In the genomic region with DNA sequence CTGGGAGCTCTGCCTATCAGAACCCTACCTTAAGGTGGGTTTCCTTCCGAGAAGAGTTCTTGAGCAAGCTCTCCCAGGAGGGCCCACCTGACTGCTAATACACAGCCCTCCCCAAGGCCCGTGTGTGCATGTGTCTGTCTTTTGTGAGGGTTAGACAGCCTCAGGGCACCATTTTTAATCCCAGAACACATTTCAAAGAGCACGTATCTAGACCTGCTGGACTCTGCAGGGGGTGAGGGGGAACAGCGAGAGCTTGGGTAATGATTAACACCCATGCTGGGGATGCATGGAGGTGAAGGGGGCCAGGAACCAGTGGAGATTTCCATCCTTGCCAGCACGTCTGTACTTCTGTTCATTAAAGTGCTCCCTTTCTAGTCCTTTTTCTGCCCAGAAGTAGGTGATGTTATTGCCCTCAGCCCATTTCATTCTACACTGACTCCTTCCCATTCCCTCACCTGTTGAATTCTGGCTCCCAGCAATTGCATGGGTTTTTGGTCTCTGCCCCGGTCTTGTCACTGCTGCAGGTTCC, we compare ENCODE assay signal across 1 cellular context.
TF ChIP-seq lines count a peak whose summit lies in the region.

No MANE protein-coding gene starts in this region.

TF ChIP-seq in HepG2, 621 proteins besides CTCF, POLR2A, EP300 and RAD21 (continued from another document and continues in another):
- TF ChIP-seq, protein P1, sequence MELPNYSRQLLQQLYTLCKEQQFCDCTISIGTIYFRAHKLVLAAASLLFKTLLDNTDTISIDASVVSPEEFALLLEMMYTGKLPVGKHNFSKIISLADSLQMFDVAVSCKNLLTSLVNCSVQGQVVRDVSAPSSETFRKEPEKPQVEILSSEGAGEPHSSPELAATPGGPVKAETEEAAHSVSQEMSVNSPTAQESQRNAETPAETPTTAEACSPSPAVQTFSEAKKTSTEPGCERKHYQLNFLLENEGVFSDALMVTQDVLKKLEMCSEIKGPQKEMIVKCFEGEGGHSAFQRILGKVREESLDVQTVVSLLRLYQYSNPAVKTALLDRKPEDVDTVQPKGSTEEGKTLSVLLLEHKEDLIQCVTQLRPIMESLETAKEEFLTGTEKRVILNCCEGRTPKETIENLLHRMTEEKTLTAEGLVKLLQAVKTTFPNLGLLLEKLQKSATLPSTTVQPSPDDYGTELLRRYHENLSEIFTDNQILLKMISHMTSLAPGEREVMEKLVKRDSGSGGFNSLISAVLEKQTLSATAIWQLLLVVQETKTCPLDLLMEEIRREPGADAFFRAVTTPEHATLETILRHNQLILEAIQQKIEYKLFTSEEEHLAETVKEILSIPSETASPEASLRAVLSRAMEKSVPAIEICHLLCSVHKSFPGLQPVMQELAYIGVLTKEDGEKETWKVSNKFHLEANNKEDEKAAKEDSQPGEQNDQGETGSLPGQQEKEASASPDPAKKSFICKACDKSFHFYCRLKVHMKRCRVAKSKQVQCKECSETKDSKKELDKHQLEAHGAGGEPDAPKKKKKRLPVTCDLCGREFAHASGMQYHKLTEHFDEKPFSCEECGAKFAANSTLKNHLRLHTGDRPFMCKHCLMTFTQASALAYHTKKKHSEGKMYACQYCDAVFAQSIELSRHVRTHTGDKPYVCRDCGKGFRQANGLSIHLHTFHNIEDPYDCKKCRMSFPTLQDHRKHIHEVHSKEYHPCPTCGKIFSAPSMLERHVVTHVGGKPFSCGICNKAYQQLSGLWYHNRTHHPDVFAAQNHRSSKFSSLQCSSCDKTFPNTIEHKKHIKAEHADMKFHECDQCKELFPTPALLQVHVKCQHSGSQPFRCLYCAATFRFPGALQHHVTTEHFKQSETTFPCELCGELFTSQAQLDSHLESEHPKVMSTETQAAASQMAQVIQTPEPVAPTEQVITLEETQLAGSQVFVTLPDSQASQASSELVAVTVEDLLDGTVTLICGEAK (IDR thresholded peaks at IDR 0.05) = no peak
- TF ChIP-seq, protein P1 (CRISPR knock-in tag; IDR thresholded peaks at IDR 0.05) = no peak; the same call in 1 of the 2 replicates
- TF ChIP-seq FOSL1 (CRISPR knock-in tag; IDR thresholded peaks at IDR 0.05; ENCODE audit: borderline replicate concordance) (no peak), MTF1 (CRISPR knock-in tag; IDR thresholded peaks at IDR 0.05) (no peak), BCL6 (CRISPR knock-in tag; IDR thresholded peaks at IDR 0.05) (peak; percentile 62), PAX8 (CRISPR knock-in tag; IDR thresholded peaks at IDR 0.05; ENCODE audit: borderline replicate concordance) (0 out of 2 replicates have a peak, but pooled peaks have one; percentile 40), PRPF4 (IDR thresholded peaks at IDR 0.05; ENCODE audit: low read depth, low read length, poor library complexity, severe bottlenecking) (no peak), ZNF20 (CRISPR knock-in tag; IDR thresholded peaks at IDR 0.05) (no peak), CBX5 (CRISPR knock-in tag; IDR thresholded peaks at IDR 0.05; ENCODE audit: borderline replicate concordance) (peak; percentile 56; the same call in 1 of the 2 replicates), CEBPG (CRISPR knock-in tag; IDR thresholded peaks at IDR 0.05) (peak; percentile 53; the same call in 1 of the 2 replicates), ELF4 (CRISPR knock-in tag; IDR thresholded peaks at IDR 0.05; ENCODE audit: borderline replicate concordance) (no peak), SIN3B (IDR thresholded peaks at IDR 0.05; ENCODE audit: low read length) (no peak), TARDBP (CRISPR knock-in tag; IDR thresholded peaks at IDR 0.05) (0 out of 2 replicates have a peak, but pooled peaks have one; percentile 88), ARHGAP35 (CRISPR knock-in tag; IDR thresholded peaks at IDR 0.05; ENCODE audit: borderline replicate concordance) (0 out of 2 replicates have a peak, but pooled peaks have one; percentile 41), ARNTL (CRISPR knock-in tag; IDR thresholded peaks at IDR 0.05) (peak; percentile 65), ZNF350 (CRISPR knock-in tag; IDR thresholded peaks at IDR 0.05; ENCODE audit: borderline replicate concordance, low read depth) (no peak; the same call in 1 of the 2 replicates), ZC3H4 (CRISPR knock-in tag; IDR thresholded peaks at IDR 0.05; ENCODE audit: borderline replicate concordance) (no peak), MYC (CRISPR knock-in tag; IDR thresholded peaks at IDR 0.05; ENCODE audit: borderline replicate concordance) (peak; percentile 77), ZBTB38 (CRISPR knock-in tag; IDR thresholded peaks at IDR 0.05) (no peak), EZH2 (conservative IDR thresholded peaks at IDR 0.05; ENCODE audit: low read depth, low read length) (no peak), ZNF383 (CRISPR knock-in tag; IDR thresholded peaks at IDR 0.05; ENCODE audit: borderline replicate concordance) (no peak; the same call in 1 of the 2 replicates), ETV5 (CRISPR knock-in tag; IDR thresholded peaks at IDR 0.05; ENCODE audit: borderline replicate concordance) (peak; percentile 40), HMG20A (CRISPR knock-in tag; IDR thresholded peaks at IDR 0.05; ENCODE audit: borderline replicate concordance) (peak; percentile 53), ZNF562 (CRISPR knock-in tag; IDR thresholded peaks at IDR 0.05; ENCODE audit: borderline replicate concordance) (no peak), XBP1 (CRISPR knock-in tag; IDR thresholded peaks at IDR 0.05) (no peak), FOXA3 (CRISPR knock-in tag; IDR thresholded peaks at IDR 0.05) (peak; percentile 58; the same call in 1 of the 2 replicates), ZFAT (CRISPR knock-in tag; conservative IDR thresholded peaks at IDR 0.05) (no peak), TEAD2 (CRISPR knock-in tag; IDR thresholded peaks at IDR 0.05) (no peak), DPF2 (CRISPR knock-in tag; IDR thresholded peaks at IDR 0.05; ENCODE audit: borderline replicate concordance, low read depth) (peak; percentile 62; the same call in 1 of the 2 replicates), HNRNPH1 (optimal IDR thresholded peaks at IDR 0.05; ENCODE audit: low read depth, low read length) (no peak), ZFP36L2 (CRISPR knock-in tag; IDR thresholded peaks at IDR 0.05) (no peak), ZKSCAN8 (CRISPR knock-in tag; IDR thresholded peaks at IDR 0.05; ENCODE audit: borderline replicate concordance) (0 out of 2 replicates have a peak, but pooled peaks have one; percentile 53), KAT8 (CRISPR knock-in tag; IDR thresholded peaks at IDR 0.05) (peak; percentile 74)
- TF ChIP-seq, protein P2, sequence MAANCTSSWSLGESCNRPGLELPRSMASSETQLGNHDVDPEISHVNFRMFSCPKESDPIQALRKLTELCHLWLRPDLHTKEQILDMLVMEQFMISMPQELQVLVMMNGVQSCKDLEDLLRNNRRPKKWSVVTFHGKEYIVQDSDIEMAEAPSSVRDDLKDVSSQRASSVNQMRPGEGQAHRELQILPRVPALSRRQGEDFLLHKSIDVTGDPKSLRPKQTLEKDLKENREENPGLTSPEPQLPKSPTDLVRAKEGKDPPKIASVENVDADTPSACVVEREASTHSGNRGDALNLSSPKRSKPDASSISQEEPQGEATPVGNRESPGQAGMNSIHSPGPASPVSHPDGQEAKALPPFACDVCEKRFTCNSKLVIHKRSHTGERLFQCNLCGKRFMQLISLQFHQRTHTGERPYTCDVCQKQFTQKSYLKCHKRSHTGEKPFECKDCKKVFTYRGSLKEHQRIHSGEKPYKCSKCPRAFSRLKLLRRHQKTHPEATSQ (CRISPR knock-in tag; IDR thresholded peaks at IDR 0.05; ENCODE audit: borderline replicate concordance) = peak; percentile 5; the same call in 1 of the 2 replicates
- TF ChIP-seq, protein P3, sequence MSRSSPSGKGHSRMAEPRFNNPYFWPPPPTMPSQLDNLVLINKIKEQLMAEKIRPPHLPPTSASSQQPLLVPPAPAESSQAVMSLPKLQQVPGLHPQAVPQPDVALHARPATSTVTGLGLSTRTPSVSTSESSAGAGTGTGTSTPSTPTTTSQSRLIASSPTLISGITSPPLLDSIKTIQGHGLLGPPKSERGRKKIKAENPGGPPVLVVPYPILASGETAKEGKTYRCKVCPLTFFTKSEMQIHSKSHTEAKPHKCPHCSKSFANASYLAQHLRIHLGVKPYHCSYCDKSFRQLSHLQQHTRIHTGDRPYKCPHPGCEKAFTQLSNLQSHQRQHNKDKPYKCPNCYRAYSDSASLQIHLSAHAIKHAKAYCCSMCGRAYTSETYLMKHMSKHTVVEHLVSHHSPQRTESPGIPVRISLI (CRISPR knock-in tag; IDR thresholded peaks at IDR 0.05; ENCODE audit: borderline replicate concordance) = peak; percentile 24; the same call in 1 of the 2 replicates
- TF ChIP-seq, protein P4, sequence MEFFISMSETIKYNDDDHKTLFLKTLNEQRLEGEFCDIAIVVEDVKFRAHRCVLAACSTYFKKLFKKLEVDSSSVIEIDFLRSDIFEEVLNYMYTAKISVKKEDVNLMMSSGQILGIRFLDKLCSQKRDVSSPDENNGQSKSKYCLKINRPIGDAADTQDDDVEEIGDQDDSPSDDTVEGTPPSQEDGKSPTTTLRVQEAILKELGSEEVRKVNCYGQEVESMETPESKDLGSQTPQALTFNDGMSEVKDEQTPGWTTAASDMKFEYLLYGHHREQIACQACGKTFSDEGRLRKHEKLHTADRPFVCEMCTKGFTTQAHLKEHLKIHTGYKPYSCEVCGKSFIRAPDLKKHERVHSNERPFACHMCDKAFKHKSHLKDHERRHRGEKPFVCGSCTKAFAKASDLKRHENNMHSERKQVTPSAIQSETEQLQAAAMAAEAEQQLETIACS (CRISPR knock-in tag; IDR thresholded peaks at IDR 0.05) = no peak
- TF ChIP-seq, protein P5, sequence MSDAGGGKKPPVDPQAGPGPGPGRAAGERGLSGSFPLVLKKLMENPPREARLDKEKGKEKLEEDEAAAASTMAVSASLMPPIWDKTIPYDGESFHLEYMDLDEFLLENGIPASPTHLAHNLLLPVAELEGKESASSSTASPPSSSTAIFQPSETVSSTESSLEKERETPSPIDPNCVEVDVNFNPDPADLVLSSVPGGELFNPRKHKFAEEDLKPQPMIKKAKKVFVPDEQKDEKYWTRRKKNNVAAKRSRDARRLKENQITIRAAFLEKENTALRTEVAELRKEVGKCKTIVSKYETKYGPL (CRISPR knock-in tag; IDR thresholded peaks at IDR 0.05) = no peak
- TF ChIP-seq, protein P6, sequence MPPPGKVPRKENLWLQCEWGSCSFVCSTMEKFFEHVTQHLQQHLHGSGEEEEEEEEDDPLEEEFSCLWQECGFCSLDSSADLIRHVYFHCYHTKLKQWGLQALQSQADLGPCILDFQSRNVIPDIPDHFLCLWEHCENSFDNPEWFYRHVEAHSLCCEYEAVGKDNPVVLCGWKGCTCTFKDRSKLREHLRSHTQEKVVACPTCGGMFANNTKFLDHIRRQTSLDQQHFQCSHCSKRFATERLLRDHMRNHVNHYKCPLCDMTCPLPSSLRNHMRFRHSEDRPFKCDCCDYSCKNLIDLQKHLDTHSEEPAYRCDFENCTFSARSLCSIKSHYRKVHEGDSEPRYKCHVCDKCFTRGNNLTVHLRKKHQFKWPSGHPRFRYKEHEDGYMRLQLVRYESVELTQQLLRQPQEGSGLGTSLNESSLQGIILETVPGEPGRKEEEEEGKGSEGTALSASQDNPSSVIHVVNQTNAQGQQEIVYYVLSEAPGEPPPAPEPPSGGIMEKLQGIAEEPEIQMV (CRISPR knock-in tag; IDR thresholded peaks at IDR 0.05; ENCODE audit: low read depth) = peak; percentile 20; the same call in 1 of the 2 replicates
- TF ChIP-seq, protein P7, sequence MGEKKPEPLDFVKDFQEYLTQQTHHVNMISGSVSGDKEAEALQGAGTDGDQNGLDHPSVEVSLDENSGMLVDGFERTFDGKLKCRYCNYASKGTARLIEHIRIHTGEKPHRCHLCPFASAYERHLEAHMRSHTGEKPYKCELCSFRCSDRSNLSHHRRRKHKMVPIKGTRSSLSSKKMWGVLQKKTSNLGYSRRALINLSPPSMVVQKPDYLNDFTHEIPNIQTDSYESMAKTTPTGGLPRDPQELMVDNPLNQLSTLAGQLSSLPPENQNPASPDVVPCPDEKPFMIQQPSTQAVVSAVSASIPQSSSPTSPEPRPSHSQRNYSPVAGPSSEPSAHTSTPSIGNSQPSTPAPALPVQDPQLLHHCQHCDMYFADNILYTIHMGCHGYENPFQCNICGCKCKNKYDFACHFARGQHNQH (CRISPR knock-in tag; IDR thresholded peaks at IDR 0.05) = peak; percentile 49
- TF ChIP-seq, protein P8, sequence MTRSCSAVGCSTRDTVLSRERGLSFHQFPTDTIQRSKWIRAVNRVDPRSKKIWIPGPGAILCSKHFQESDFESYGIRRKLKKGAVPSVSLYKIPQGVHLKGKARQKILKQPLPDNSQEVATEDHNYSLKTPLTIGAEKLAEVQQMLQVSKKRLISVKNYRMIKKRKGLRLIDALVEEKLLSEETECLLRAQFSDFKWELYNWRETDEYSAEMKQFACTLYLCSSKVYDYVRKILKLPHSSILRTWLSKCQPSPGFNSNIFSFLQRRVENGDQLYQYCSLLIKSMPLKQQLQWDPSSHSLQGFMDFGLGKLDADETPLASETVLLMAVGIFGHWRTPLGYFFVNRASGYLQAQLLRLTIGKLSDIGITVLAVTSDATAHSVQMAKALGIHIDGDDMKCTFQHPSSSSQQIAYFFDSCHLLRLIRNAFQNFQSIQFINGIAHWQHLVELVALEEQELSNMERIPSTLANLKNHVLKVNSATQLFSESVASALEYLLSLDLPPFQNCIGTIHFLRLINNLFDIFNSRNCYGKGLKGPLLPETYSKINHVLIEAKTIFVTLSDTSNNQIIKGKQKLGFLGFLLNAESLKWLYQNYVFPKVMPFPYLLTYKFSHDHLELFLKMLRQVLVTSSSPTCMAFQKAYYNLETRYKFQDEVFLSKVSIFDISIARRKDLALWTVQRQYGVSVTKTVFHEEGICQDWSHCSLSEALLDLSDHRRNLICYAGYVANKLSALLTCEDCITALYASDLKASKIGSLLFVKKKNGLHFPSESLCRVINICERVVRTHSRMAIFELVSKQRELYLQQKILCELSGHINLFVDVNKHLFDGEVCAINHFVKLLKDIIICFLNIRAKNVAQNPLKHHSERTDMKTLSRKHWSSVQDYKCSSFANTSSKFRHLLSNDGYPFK (CRISPR knock-in tag; IDR thresholded peaks at IDR 0.05; ENCODE audit: borderline replicate concordance) = no peak
